Comparison of ENCODE assay signal across 25 cellular contexts in the genomic region with DNA sequence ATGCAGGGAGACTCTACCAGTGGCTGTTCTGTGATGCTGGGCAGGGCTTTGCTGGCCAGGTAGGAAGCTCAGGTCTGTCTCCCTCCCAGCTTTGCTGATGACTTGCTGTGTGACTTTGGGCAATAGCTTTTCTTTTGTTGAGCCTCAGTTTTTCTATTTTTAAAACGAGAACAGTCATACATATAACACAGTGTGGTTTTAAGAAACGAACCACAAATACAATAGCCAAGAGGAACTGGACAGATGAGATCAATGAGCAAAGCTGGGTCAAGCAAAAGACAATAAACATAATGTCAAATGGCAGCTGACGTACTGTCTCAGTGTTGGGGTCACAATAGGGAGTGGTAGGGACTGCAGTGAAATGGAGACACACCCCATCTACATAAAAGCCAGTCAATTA. TPM values are rescaled to one million over a fixed set of nuclear protein-coding genes. Genes with fewer than 3 reads are reported as not detected.
A peak's percentile ranks its signal among the peaks of the same experiment; 100 is the strongest.
DNase-seq lines count a peak whose midpoint lies in the region; ATAC-seq, FAIRE-seq and TF ChIP-seq lines count a peak whose summit lies in the region.
"Had no signal": no experiment of that assay in that cellular context is flagged by ENCODE, and none has a peak within 500 bp of the region (broad histone marks: within the 10 kb centered on the region; RNA-seq: fewer than 3 reads in every experiment).

No MANE protein-coding gene starts in this region.

- H3K4me3 Mint-ChIP-seq in nephron: no peak overlapping the region
- H3K4me3 Mint-ChIP-seq: CD14-positive monocyte; CD4-positive, alpha-beta T cell; CD8-positive, alpha-beta memory T cell; HFFc6 had no signal

- no peak for TF ChIP-seq EP300 in A549 (IDR thresholded peaks at IDR 0.05)

- no peak overlapping the region for H3K4me3 ChIP-seq in A549
- H3K4me3 ChIP-seq in osteoblast (ENCODE audit: insufficient read depth, low read length): no peak overlapping the region
- no peak overlapping the region for H3K4me3 ChIP-seq in Karpas-422 (ENCODE audit: low read length)
- H3K4me3 ChIP-seq: BLaER1 treated with 17β-estradiol and CSF1 and Interleukin-3, amounts not matched to agents 10 nM and 100 nM; HAP-1 had no signal

- FAIRE-seq in A549 (lab: Jason Lieb, UNC) (peak; percentile 7), D721Med (lab: Jason Lieb, UNC) (no peak)
- FAIRE-seq: A204.1, GM18507, GM19239, H54 had no signal

- TF ChIP-seq RAD21 in A549 (conservative IDR thresholded peaks at IDR 0.05 in 1 of 2, IDR thresholded peaks at IDR 0.05 in 1 of 2): no peak

- no peaks in the 10 kb centered on the region for H3K4me1 ChIP-seq in A549
- H3K4me1 ChIP-seq in osteoblast (ENCODE audit: insufficient read depth, low read length): no peaks in the 10 kb centered on the region
- no peaks in the 10 kb centered on the region for H3K4me1 ChIP-seq in Karpas-422 (ENCODE audit: low read length)
- H3K4me1 ChIP-seq: BLaER1 treated with 17β-estradiol and CSF1 and Interleukin-3, amounts not matched to agents 10 nM and 100 nM; HAP-1 had no signal

- no peak for TF ChIP-seq CTCF in A549 (IDR thresholded peaks at IDR 0.05)
- TF ChIP-seq CTCF in nephron (IDR thresholded peaks at IDR 0.05; ENCODE audit: unreplicated experiment in 3 of 3): no peak
- no peak for TF ChIP-seq CTCF in osteoblast (IDR thresholded peaks at IDR 0.05; ENCODE audit: extremely low read depth, low read depth, low read length)
- no peak for TF ChIP-seq CTCF in D721Med (IDR thresholded peaks at IDR 0.05; ENCODE audit: insufficient read depth, missing control alignments)

- POLR2A ChIA-PET in A549 (lab: Yijun Ruan, JAX): interaction anchor here (1.1 kb wide), 1 partner anchor 21 kb away, joined by 4 read pairs; a partner anchor contains a TSS

- 78% methylated on average over 3 of the region's 3 CpGs for whole genome bisulfite sequencing in A549 (ENCODE audit: missing lambda C conversion rate)

- no peak overlapping the region for H3K9ac ChIP-seq in Karpas-422 (ENCODE audit: low read length)
- H3K9ac ChIP-seq: BLaER1 treated with 17β-estradiol and CSF1 and Interleukin-3, amounts not matched to agents 10 nM and 100 nM had no signal

- CTCF ChIA-PET in A549 (lab: Yijun Ruan, JAX): interaction anchor here (0.8 to 1.3 kb wide), 3 partner anchors 8 to 293 kb away, joined by 3 to 4 read pairs (median 3); no protein-coding TSS in a partner anchor

- H3K36me3 Mint-ChIP-seq in nephron (ENCODE audit: low read depth): peaks cover 32% of the 10 kb centered on the region
- H3K36me3 Mint-ChIP-seq: CD14-positive monocyte; CD8-positive, alpha-beta memory T cell had no signal

- H3K27ac Mint-ChIP-seq in nephron: peak overlapping the region; percentile 30 to 69 (median 63)
- H3K27ac Mint-ChIP-seq: CD14-positive monocyte; CD4-positive, alpha-beta T cell; CD8-positive, alpha-beta memory T cell; HFFc6 had no signal

- peaks cover 7% of the 10 kb centered on the region; the same call in 1 of the 3 replicates for H3K9me3 ChIP-seq in A549
- peaks cover 3% of the 10 kb centered on the region for H3K9me3 ChIP-seq in osteoblast (ENCODE audit: low read depth, low read length)
- H3K9me3 ChIP-seq in Karpas-422 (ENCODE audit: low read length): no peaks in the 10 kb centered on the region
- H3K9me3 ChIP-seq: BE2C, HAP-1 had no signal

- H3K9me2 ChIP-seq in Karpas-422 (replicated peaks; ENCODE audit: insufficient read depth, low read length): no peaks in the 10 kb centered on the region

- H3K27ac ChIP-seq in A549 (no peak overlapping the region), osteoblast (ENCODE audit: low read depth, low read length) (no peak overlapping the region), Karpas-422 (ENCODE audit: low read length) (no peak overlapping the region)
- H3K27ac ChIP-seq: 22Rv1; BLaER1 treated with 17β-estradiol and CSF1 and Interleukin-3, amounts not matched to agents 10 nM and 100 nM had no signal

- H3K4me2 ChIP-seq in A549: no peak overlapping the region
- no peak overlapping the region for H3K4me2 ChIP-seq in osteoblast (ENCODE audit: insufficient read depth, low read length)
- no peak overlapping the region for H3K4me2 ChIP-seq in Karpas-422 (ENCODE audit: low read depth, low read length, poor library complexity, severe bottlenecking)
- H3K4me2 ChIP-seq: BLaER1 treated with 17β-estradiol and CSF1 and Interleukin-3, amounts not matched to agents 10 nM and 100 nM had no signal

- H3K79me2 ChIP-seq in osteoblast (ENCODE audit: insufficient read depth, low read length): no peaks in the 10 kb centered on the region
- no peaks in the 10 kb centered on the region for H3K79me2 ChIP-seq in Karpas-422 (ENCODE audit: low read length)

- no peaks in the 10 kb centered on the region for H3K9me3 Mint-ChIP-seq in nephron
- H3K9me3 Mint-ChIP-seq: CD4-positive, alpha-beta T cell; HFFc6 had no signal

- peaks cover 13% of the 10 kb centered on the region for H3K27me3 Mint-ChIP-seq in nephron (ENCODE audit: low read depth)

- peaks cover 23% of the 10 kb centered on the region for H3K4me1 Mint-ChIP-seq in nephron
- H3K4me1 Mint-ChIP-seq: CD14-positive monocyte; CD8-positive, alpha-beta memory T cell had no signal

- no peak for ATAC-seq in A549
- ATAC-seq in GM18867 (IDR thresholded peaks at IDR 0.05; ENCODE audit: unreplicated experiment): peak; percentile 58
- peak; percentile 48 for ATAC-seq in HG03565 (IDR thresholded peaks at IDR 0.05; ENCODE audit: unreplicated experiment)

- no peak for TF ChIP-seq POLR2A in A549 (IDR thresholded peaks at IDR 0.05; ENCODE audit: low read length)

- no peak overlapping the region for H2AFZ ChIP-seq in osteoblast (ENCODE audit: low read length)
- H2AFZ ChIP-seq in Karpas-422 (ENCODE audit: low read length): no peak overlapping the region

- H3K27me3 ChIP-seq in osteoblast (ENCODE audit: insufficient read depth, low read length) (no peaks in the 10 kb centered on the region), Karpas-422 (ENCODE audit: low read length) (no peaks in the 10 kb centered on the region)
- H3K27me3 ChIP-seq: BE2C; BLaER1 treated with 17β-estradiol and CSF1 and Interleukin-3, amounts not matched to agents 10 nM and 100 nM had no signal

- no peaks in the 10 kb centered on the region for H3K36me3 ChIP-seq in osteoblast (ENCODE audit: insufficient read depth, low read length)
- no peaks in the 10 kb centered on the region for H3K36me3 ChIP-seq in Karpas-422 (ENCODE audit: insufficient read depth, low read length)
- H3K36me3 ChIP-seq: BLaER1 treated with 17β-estradiol and CSF1 and Interleukin-3, amounts not matched to agents 10 nM and 100 nM; HAP-1 had no signal

- H4K20me1 ChIP-seq in osteoblast (ENCODE audit: insufficient read depth, low read length): no peaks in the 10 kb centered on the region
- no peaks in the 10 kb centered on the region for H4K20me1 ChIP-seq in Karpas-422 (ENCODE audit: insufficient read depth, low read depth, low read length)
- H4K20me1 ChIP-seq: BLaER1 treated with 17β-estradiol and CSF1 and Interleukin-3, amounts not matched to agents 10 nM and 100 nM had no signal

- no peak for DNase-seq in A549 (ENCODE audit: low read depth in 1 of 2, low spot score in 1 of 2)
- no peak for DNase-seq in osteoblast (ENCODE audit: insufficient read length, low spot score, missing footprints)
- no peak for DNase-seq in Karpas-422
- DNase-seq in D721Med (ENCODE audit: insufficient read length, low spot score): no peak
- no peak for DNase-seq in islet precursor cell
- DNase-seq: ACHN; AML-193; CD4-positive, alpha-beta T cell; CD8-positive, alpha-beta memory T cell; DMS53; DMS79 treated with DMSO at 0.1 percent for 48 hours; GOT3; HFFc6 had no signal

TF ChIP-seq in A549, 52 proteins besides CTCF, POLR2A, EP300 and RAD21:
- TF ChIP-seq CHD2 (IDR thresholded peaks at IDR 0.05; ENCODE audit: low read length, partially characterized antibody): no peak

RNA-seq across cellular contexts. Expression of a gene that starts 20.2 kb away (rescaled TPM):
- polyA plus RNA-seq in A549 (2011; rRNA removed) (12.7 and 22.7 TPM in 2 replicates), A549 (2017; fragmentation: RNase III; extraction: RNeasy Plus Mini Kit Qiagen cat#74134 plus additional on column Dnase treatment) (18.3 to 22.9 TPM (median 21.2 TPM) in 3 replicates)
- 42.0 and 46.9 TPM in 2 replicates for polyA plus RNA-seq in A549 (2012; cell fraction: cytosol; rRNA removed)
- polyA plus RNA-seq in A549 (2012; cell fraction: nucleus; rRNA removed): 77.7 and 91.2 TPM in 2 replicates
- polyA minus RNA-seq in A549 (2011; rRNA and poly(A)+ RNA removed): 55.8 and 61.8 TPM in 2 replicates
- 37.6 and 38.3 TPM in 2 replicates for total RNA-seq in osteoblast
- total RNA-seq in Karpas-422 (2014; rRNA removed; shearing (Covaris generic); ENCODE audit: low replicate concordance): not detected in 2 replicates
- total RNA-seq: CD4-positive, alpha-beta T cell had no signal
- polyA plus RNA-seq: CD14-positive monocyte; CD8-positive, alpha-beta memory T cell had no signal

Comparison
In these comparisons a context has a peak if more than half of its experiments do, and no peak if none do; other contexts are left out.
1. ATAC-seq: peak in GM18867 (single experiment) and HG03565 (single experiment); none in A549 (0 of 2).
2. RNA of a gene that starts 20.2 kb away (total RNA-seq): 37.6 to 38.3 TPM in osteoblast; not detected in Karpas-422; every median in the first group is over 10 times any median in the second.